8 cellular contexts compared by ENCODE assay signal in the genomic region with DNA sequence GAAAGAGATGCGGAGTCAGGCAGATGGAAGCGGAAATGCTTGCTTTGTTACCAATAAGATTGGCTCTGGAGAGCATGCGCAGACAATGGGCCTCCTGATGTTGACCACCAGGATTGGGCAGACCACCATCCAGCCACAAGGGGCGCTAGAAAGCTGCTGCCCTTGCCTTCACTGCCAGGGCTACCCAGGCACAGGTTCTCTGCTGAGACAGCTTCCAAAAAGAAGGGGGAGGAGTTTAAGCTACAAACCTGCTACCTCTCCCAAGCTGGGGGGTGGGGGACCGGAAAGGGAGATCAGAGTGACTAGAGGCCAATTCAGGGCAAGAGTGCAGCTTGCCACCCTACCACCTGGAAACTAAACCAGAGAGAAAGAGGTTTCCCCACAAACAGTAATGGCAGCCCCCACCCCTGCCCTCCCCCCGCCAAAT.
DNase-seq lines count a peak whose midpoint lies in the region; ATAC-seq lines count a peak whose summit lies in the region.

No MANE protein-coding gene starts in this region.

- no peaks in the 10 kb centered on the region for H3K4me1 Mint-ChIP-seq in activated T-cell treated with anti-CD3 and anti-CD28 coated beads, Interleukin-2, amount 50 U/mL, for 4 hours (ENCODE audit: low read depth)

- no peaks in the 10 kb centered on the region for H3K9me3 Mint-ChIP-seq in activated T-cell treated with anti-CD3 and anti-CD28 coated beads, Interleukin-2, amount 50 U/mL, for 4 hours

- no peak overlapping the region for H3K4me3 ChIP-seq in iPS-15b (ENCODE audit: low read depth, low read length)

- H3K9me3 ChIP-seq in iPS-15b (ENCODE audit: control insufficient read depth, insufficient read depth, low read length), result no peaks in the 10 kb centered on the region

- peak; percentile 65 to 66 for ATAC-seq in activated T-cell treated with anti-CD3 and anti-CD28 coated beads, Interleukin-2, amount 50 U/mL, for 4 hours
- ATAC-seq in HG03571 (IDR thresholded peaks at IDR 0.05; ENCODE audit: unreplicated experiment), result no peak

- H3K27me3 Mint-ChIP-seq in activated T-cell treated with anti-CD3 and anti-CD28 coated beads, Interleukin-2, amount 50 U/mL, for 4 hours (ENCODE audit: low read depth), result peaks cover 16% of the 10 kb centered on the region

- no peaks in the 10 kb centered on the region for H3K36me3 Mint-ChIP-seq in activated T-cell treated with anti-CD3 and anti-CD28 coated beads, Interleukin-2, amount 50 U/mL, for 4 hours (ENCODE audit: insufficient read depth)

- no peak overlapping the region for H3K4me3 Mint-ChIP-seq in activated T-cell treated with anti-CD3 and anti-CD28 coated beads, Interleukin-2, amount 50 U/mL, for 4 hours

- peak overlapping the region; percentile 26 for H3K9ac ChIP-seq in iPS-15b (ENCODE audit: low read depth, low read length)

- DNase-seq in activated gamma-delta T cell treated with Interleukin-2 at 50 U/mL for 16 hours, result peak; percentile 23
- DNase-seq in activated gamma-delta T cell (lab: John Stamatoyannopoulos, UW), result no peak
- DNase-seq in NCI-H69 (lab: John Stamatoyannopoulos, UW), result peak; percentile 25
- peak; percentile 32 for DNase-seq in activated T-cell treated with anti-CD3 and anti-CD28 coated beads, Interleukin-2, amount 50 U/mL, for 4 hours
- peak; percentile 2 for DNase-seq in stimulated activated CD8-positive, alpha-beta memory T cell treated with anti-CD3 and anti-CD28 coated beads, Interleukin-12 subunit alpha, Interleukin-12 subunit beta, amount 100 ng/mL, for 4 hours (ENCODE audit: low read depth)
- no peak for DNase-seq in SKM-1 (lab: John Stamatoyannopoulos, UW; ENCODE audit: unreplicated experiment)

- peaks cover 8% of the 10 kb centered on the region for H3K4me1 ChIP-seq in iPS-15b (ENCODE audit: control insufficient read depth, insufficient read depth, low read length)

- H3K36me3 ChIP-seq in iPS-15b (ENCODE audit: control insufficient read depth, insufficient read depth, low read length), result no peaks in the 10 kb centered on the region

- no peaks in the 10 kb centered on the region for H3K27me3 ChIP-seq in iPS-15b (ENCODE audit: control insufficient read depth, insufficient read depth, low read length)

Comparison
In these comparisons a context has a peak if more than half of its experiments do, and no peak if none do; other contexts are left out.
1. DNase-seq: peak in activated gamma-delta T cell treated with Interleukin-2 at 50 U/mL for 16 hours (single experiment), NCI-H69 (single experiment), activated T-cell treated with anti-CD3 and anti-CD28 coated beads, Interleukin-2, amount 50 U/mL, for 4 hours (single experiment) and stimulated activated CD8-positive, alpha-beta memory T cell treated with anti-CD3 and anti-CD28 coated beads, Interleukin-12 subunit alpha, Interleukin-12 subunit beta, amount 100 ng/mL, for 4 hours (single experiment); none in activated gamma-delta T cell (single experiment) and SKM-1 (single experiment).